In the genomic region with DNA sequence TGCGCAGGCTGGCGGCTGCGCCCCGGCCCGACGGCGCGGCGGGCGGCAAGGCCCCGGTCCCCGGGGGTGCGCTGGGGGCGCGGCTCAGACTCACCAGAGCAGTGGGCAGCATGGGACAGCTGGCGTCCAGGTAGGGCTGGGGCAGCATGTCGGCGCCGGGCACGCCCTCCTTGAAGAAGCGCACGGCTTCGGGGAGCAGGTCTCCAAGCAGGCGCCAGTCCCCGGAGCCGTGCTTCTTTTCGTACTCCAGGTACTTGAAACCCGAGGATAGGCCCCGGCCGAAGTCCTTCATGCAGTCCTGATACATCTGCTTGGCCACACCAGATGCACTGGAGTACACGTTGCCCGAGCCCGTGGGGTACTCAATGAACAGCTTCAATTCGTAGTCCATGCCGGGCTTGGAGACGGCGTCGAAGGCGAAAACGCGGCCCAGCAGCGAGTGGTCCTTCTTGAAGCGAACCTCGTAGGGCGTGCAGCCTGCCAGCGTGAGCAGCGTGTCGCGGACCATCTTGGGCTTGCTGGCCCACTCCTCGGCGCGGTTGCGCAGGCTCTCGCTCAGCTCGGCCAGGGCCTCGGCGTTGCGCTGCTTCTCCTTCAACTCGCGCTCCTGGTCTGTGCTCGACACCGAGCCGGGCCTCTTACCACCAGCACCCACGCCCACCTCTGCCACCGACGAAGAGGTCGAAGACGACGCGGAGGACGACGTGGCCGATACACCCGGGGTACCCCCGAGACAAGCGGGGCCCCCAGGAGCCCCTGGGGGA, we compare ENCODE assay signal across 8 cellular contexts. TPM values are rescaled to one million over a fixed set of nuclear protein-coding genes. Genes with fewer than 3 reads are reported as not detected.
A peak's percentile ranks its signal among the peaks of the same experiment; 100 is the strongest.
DNase-seq lines count a peak whose midpoint lies in the region; ATAC-seq and TF ChIP-seq lines count a peak whose summit lies in the region.

No MANE protein-coding gene starts in this region.

- H3K4me1 Mint-ChIP-seq in HFFc6 (ENCODE audit: low read depth), result peaks cover 42% of the 10 kb centered on the region

- H3K36me3 ChIP-seq in BE2C (peaks cover 34% of the 10 kb centered on the region), adrenal gland (replicated peaks in 1 of 2) (peaks cover 0 to 22% of the 10 kb centered on the region in 2 donors), iPS-18a (ENCODE audit: control insufficient read depth, low read depth, low read length) (no peaks in the 10 kb centered on the region), spleen (peaks cover 0 to 39% (median 9%) of the 10 kb centered on the region in 6 donors)

- 0 to 75% (median 17%) methylated on average over 4 to 76 of the region's 76 CpGs for WGBS in adrenal gland, 4 donors
- WGBS in spleen, 5 donors, result 49 to 73% (median 60%) methylated on average over 57 to 76 of the region's 76 CpGs

- peaks cover 20% of the 10 kb centered on the region for H3K4me1 ChIP-seq in BE2C
- peaks cover 41 to 56% of the 10 kb centered on the region in 2 donors for H3K4me1 ChIP-seq in adrenal gland (replicated peaks in 1 of 2)
- peaks cover 49% of the 10 kb centered on the region for H3K4me1 ChIP-seq in iPS-18a (ENCODE audit: control insufficient read depth, low read depth, low read length)
- H3K4me1 ChIP-seq in spleen, result peaks cover 39 to 81% (median 71%) of the 10 kb centered on the region in 6 donors

- ATAC-seq in GM21825 (IDR thresholded peaks at IDR 0.05; ENCODE audit: unreplicated experiment), result no peak

- TF ChIP-seq CTCF in BE2C (IDR thresholded peaks at IDR 0.05; ENCODE audit: low read depth, low read length) (no peak), HFFc6 (IDR thresholded peaks at IDR 0.05) (no peak), adrenal gland (IDR thresholded peaks at IDR 0.05) (no peak), spleen (IDR thresholded peaks at IDR 0.05 in 8 of 11, conservative IDR thresholded peaks at IDR 0.05 in 3 of 11) (no peak)

- DNase-seq in BE2C (peak; percentile 54), HFFc6 (no peak), adrenal gland (peak; percentile 49 to 77 (median 62)), spleen (peak; percentile 90), GF-D8 (lab: John Stamatoyannopoulos, UW) (no peak), NCI-H2107 (lab: John Stamatoyannopoulos, UW) (no peak)

- no peaks in the 10 kb centered on the region for H3K27me3 ChIP-seq in BE2C
- no peaks in the 10 kb centered on the region for H3K27me3 ChIP-seq in adrenal gland
- no peaks in the 10 kb centered on the region for H3K27me3 ChIP-seq in iPS-18a (ENCODE audit: control insufficient read depth, insufficient read depth, low read length)
- H3K27me3 ChIP-seq in spleen (replicated peaks in 1 of 7), result no peaks in the 10 kb centered on the region

- peak overlapping the region; percentile 89 for H3K27ac Mint-ChIP-seq in HFFc6

- H3K4me3 Mint-ChIP-seq in HFFc6, result peak overlapping the region; percentile 92

- H3K27ac ChIP-seq in adrenal gland (peak overlapping the region; percentile 99 to 100 (median 99)), iPS-18a (ENCODE audit: low read length) (no peak overlapping the region), spleen (peak overlapping the region; percentile 97 to 100 (median 100))

- peak overlapping the region; percentile 66 for H3K9ac ChIP-seq in iPS-18a (ENCODE audit: low read length)

- TF ChIP-seq POLR2A in adrenal gland (IDR thresholded peaks at IDR 0.05) (no peak), spleen (IDR thresholded peaks at IDR 0.05) (no peak)

- H3K9me3 ChIP-seq in BE2C, result no peaks in the 10 kb centered on the region
- H3K9me3 ChIP-seq in adrenal gland (replicated peaks in 1 of 3), result no peaks in the 10 kb centered on the region
- H3K9me3 ChIP-seq in iPS-18a (ENCODE audit: control insufficient read depth, low read depth, low read length), result no peaks in the 10 kb centered on the region
- H3K9me3 ChIP-seq in spleen, result no peaks in the 10 kb centered on the region

- intact Hi-C loops in adrenal gland (cut with DNase I), result loop anchor here (5.0 kb wide), 3 partner anchors 69 to 114 kb away; no protein-coding TSS in a partner anchor
- intact Hi-C loops in spleen (cut with DNase I; ENCODE audit: low total_unique reads), result loop anchor here (5.0 kb wide), 1 partner anchor 69 kb away; no protein-coding TSS in a partner anchor

- H3K27me3 Mint-ChIP-seq in HFFc6 (ENCODE audit: insufficient read depth), result peaks cover 11% of the 10 kb centered on the region

- H3K4me3 ChIP-seq in BE2C (ENCODE audit: low read depth, low read length), result peak overlapping the region; percentile 93
- H3K4me3 ChIP-seq in adrenal gland, result peak overlapping the region; percentile 54 to 90 (median 72)
- H3K4me3 ChIP-seq in iPS-18a (ENCODE audit: low read length), result peak overlapping the region; percentile 94
- peak overlapping the region; percentile 59 to 95 (median 70) for H3K4me3 ChIP-seq in spleen

- peaks cover 22% of the 10 kb centered on the region for H3K36me3 Mint-ChIP-seq in HFFc6 (ENCODE audit: low read depth)

- H3K9me3 Mint-ChIP-seq in HFFc6, result no peaks in the 10 kb centered on the region

RNA-seq across cellular contexts. Expression of gene IRF2BPL, which starts 2.2 kb away (rescaled TPM):
- polyA plus RNA-seq in BE2C (2012; ENCODE audit: insufficient read depth, insufficient read length, low read depth), result 148 TPM
- 10 to 100 TPM; 37.1 to 46.3 (median 38.3) TPM for total RNA-seq in HFFc6 (2021; fragmentation: NEBNext Ultra II Directional; extraction: Animal tissue kit (Norgen Biotek cat#: 25700))
- total RNA-seq in adrenal gland (100 to 1,000 TPM in 2 of 8 donors, 10 to 100 TPM in 6; 52.2 to 104 (median 86.0) TPM), spleen (10 to 100 TPM; 38.2 to 62.7 (median 47.7) TPM)
- polyA plus RNA-seq in adrenal gland (1 to 10 TPM; 6.5 to 8.8 (median 8.3) TPM), spleen (10 to 100 TPM in 1 of 3 donors, 1 to 10 TPM in 2; 4.1 to 15.8 (median 6.3) TPM)

Comparison
In these comparisons a context has a peak if more than half of its experiments do, and no peak if none do; other contexts are left out.
1. DNase-seq: peak in BE2C (single experiment), adrenal gland (7 of 7) and spleen (single experiment); none in HFFc6 (single experiment), GF-D8 (single experiment) and NCI-H2107 (single experiment).
2. Peak in every context shown above with its lines, with median percentiles within 50 percentile points of each other: H3K4me3 ChIP-seq.